ENCODE assay signal across 9 cellular contexts in genomic region chrX:11792461-11793421, GRCh38. TPM values are rescaled to one million over a fixed set of nuclear protein-coding genes. Genes with fewer than 3 reads are reported as not detected.
DNase-seq lines count a peak whose midpoint lies in the region; ATAC-seq and TF ChIP-seq lines count a peak whose summit lies in the region.
"Had no signal": no experiment of that assay in that cellular context is flagged by ENCODE, and none has a peak within 500 bp of the region (broad histone marks: within the 10 kb centered on the region; RNA-seq: fewer than 3 reads in every experiment).

No MANE protein-coding gene starts in this region.

- H3K4me1 ChIP-seq in BLaER1 (peaks cover 42% of the 10 kb centered on the region), HAP-1 (no peaks in the 10 kb centered on the region), testis (no peaks in the 10 kb centered on the region)
- H3K4me1 ChIP-seq: parathyroid adenoma had no signal

- in situ Hi-C loops in HAP-1 (cut with MboI; ENCODE audit: low sequenced_read_pairs), result no loop called here

- intact Hi-C loops in testis (cut with DNase I; ENCODE audit: low total_unique reads), result no loop called here

- ATAC-seq in GM19395 (IDR thresholded peaks at IDR 0.05; ENCODE audit: unreplicated experiment) (peak; percentile 82), HG03442 (IDR thresholded peaks at IDR 0.05; ENCODE audit: unreplicated experiment) (peak; percentile 79)

- peaks cover 14% of the 10 kb centered on the region; the same call in 1 of the 2 replicates for H4K20me1 ChIP-seq in BLaER1

- WGBS in testis, 2 donors, result 76 to 83% methylated on average over 6 to 8 of the region's 8 CpGs

- H3K36me3 ChIP-seq in BLaER1 (no peaks in the 10 kb centered on the region), HAP-1 (replicated peaks) (no peaks in the 10 kb centered on the region), testis (ENCODE audit: low read depth, missing control alignments) (no peaks in the 10 kb centered on the region)

- no peak for TF ChIP-seq POLR2A in testis (IDR thresholded peaks at IDR 0.05)

- peak overlapping the region; percentile 2; the same call in 1 of the 2 replicates for H3K9ac ChIP-seq in BLaER1
- H3K9ac ChIP-seq: parathyroid adenoma had no signal

- TF ChIP-seq CTCF in testis (IDR thresholded peaks at IDR 0.05), result no peak

- H3K9me3 ChIP-seq in BLaER1 (peaks cover 10% of the 10 kb centered on the region; the same call in 1 of the 2 replicates), HAP-1 (no peaks in the 10 kb centered on the region), testis (no peaks in the 10 kb centered on the region)

- peaks cover 75% of the 10 kb centered on the region for H3K27me3 ChIP-seq in BLaER1
- no peaks in the 10 kb centered on the region for H3K27me3 ChIP-seq in HAP-1 (ENCODE audit: low read depth)
- no peaks in the 10 kb centered on the region for H3K27me3 ChIP-seq in testis

- H3K27ac ChIP-seq in BLaER1, result peak overlapping the region; percentile 32; the same call in 1 of the 2 replicates
- no peak overlapping the region for H3K27ac ChIP-seq in testis
- H3K27ac ChIP-seq: parathyroid adenoma had no signal

- peak; percentile 21 to 41 (median 25) for DNase-seq in activated CD8-positive, alpha-beta memory T cell treated with anti-CD3 and anti-CD28 coated beads for 48 hours (ENCODE audit: low read depth in 2 of 3, low spot score in 2 of 3)
- DNase-seq in stimulated activated CD4-positive, alpha-beta T cell treated with anti-CD3 and anti-CD28 coated beads, Interleukin-12 subunit alpha, Interleukin-12 subunit beta, amount 100 ng/mL, for 4 hours, result peak; percentile 51
- DNase-seq in HAP-1 (ENCODE audit: low spot score in 2 of 2) (no peak), HuH-7 (ENCODE audit: low spot score) (no peak), testis (no peak)

- H3K4me3 ChIP-seq in BLaER1 (no peak overlapping the region), HAP-1 (no peak overlapping the region), testis (no peak overlapping the region)

- H3K4me2 ChIP-seq in BLaER1, result peak overlapping the region; percentile 37

RNA-seq across cellular contexts. Expression of gene MSL3, which starts 34.7 kb away (rescaled TPM):
- 10 to 100 TPM; 47.6 to 49.9 TPM for total RNA-seq in testis
- 34.5 TPM for polyA plus RNA-seq in testis (ENCODE audit: insufficient read depth, low read depth, low replicate concordance)

Comparison
In these comparisons a context has a peak if more than half of its experiments do, and no peak if none do; other contexts are left out.
1. DNase-seq: peak in activated CD8-positive, alpha-beta memory T cell treated with anti-CD3 and anti-CD28 coated beads for 48 hours (3 of 3) and stimulated activated CD4-positive, alpha-beta T cell treated with anti-CD3 and anti-CD28 coated beads, Interleukin-12 subunit alpha, Interleukin-12 subunit beta, amount 100 ng/mL, for 4 hours (single experiment); none in HAP-1 (0 of 2), HuH-7 (single experiment) and testis (single experiment).